In the genomic region with DNA sequence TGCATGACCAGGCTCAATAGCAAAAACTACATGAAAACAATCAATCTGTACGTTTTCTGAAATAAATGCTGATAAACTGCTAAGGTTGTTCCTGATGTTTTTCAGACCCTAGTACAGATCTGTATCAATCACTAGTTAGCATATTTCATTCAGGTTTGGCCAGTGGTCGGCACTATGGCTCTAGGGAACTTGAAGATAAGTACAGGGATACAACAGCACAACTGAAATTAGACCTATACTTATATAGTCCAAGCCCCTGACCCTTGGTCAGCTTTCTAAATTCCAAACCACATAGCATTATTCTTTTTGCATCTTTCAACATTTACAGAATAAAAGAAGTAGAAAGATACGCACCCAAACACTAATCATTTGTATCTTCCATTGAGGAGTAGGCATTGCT, we compare ENCODE assay signal across 11 cellular contexts.
"Had no signal": no experiment of that assay in that cellular context is flagged by ENCODE, and none has a peak within 500 bp of the region (broad histone marks: within the 10 kb centered on the region; RNA-seq: fewer than 3 reads in every experiment).

No MANE protein-coding gene starts in this region.

- H3K9me3 ChIP-seq: body of pancreas, neutrophil had no signal

- H3K27me3 ChIP-seq: body of pancreas, neutrophil had no signal

- H3K36me3 ChIP-seq: neutrophil had no signal

- H3K27ac ChIP-seq: body of pancreas, neutrophil had no signal

- H3K4me1 ChIP-seq: body of pancreas had no signal

- DNase-seq: activated CD4-positive, alpha-beta T cell treated with anti-CD3 and anti-CD28 coated beads, Interleukin-2, amount 10 ng/mL, durations not matched to agents 7 days and 5 days; activated CD4-positive, CD25-positive, alpha-beta regulatory T cell; activated naive CD8-positive, alpha-beta T cell treated with anti-CD3 and anti-CD28 coated beads for 36 hours; amygdala; body of pancreas; caudate nucleus; cortex of kidney; effector CD8-positive, alpha-beta T cell; islet precursor cell; naive thymus-derived CD8-positive, alpha-beta T cell had no signal

- H3K4me3 ChIP-seq: body of pancreas had no signal
